Comparison of ENCODE assay signal across 38 cellular contexts in the genomic region with DNA sequence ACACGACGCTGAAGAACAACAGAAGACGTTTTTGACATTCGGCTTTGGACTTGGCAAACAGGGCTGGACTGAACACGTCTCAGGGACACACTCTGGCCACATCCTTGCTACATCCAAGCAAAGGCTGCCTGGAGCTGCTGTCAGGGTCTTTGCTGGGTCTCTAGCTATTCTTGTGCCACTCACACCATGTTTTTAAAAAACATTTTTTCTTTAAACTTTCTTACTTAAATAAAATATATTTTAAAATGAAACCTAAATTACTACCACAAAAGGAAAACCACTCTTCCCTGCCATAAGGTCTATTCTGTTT.
"Had no signal": no experiment of that assay in that cellular context is flagged by ENCODE, and none has a peak within 500 bp of the region (broad histone marks: within the 10 kb centered on the region; RNA-seq: fewer than 3 reads in every experiment).

No MANE protein-coding gene starts in this region.

- H3K27ac ChIP-seq: adrenal gland, ascending aorta, body of pancreas, brain microvascular endothelial cell, breast epithelium, cardiac muscle cell had no signal

- H3K27ac Mint-ChIP-seq: activated naive CD4-positive, alpha-beta T cell treated with anti-CD3 and anti-CD28 coated beads for 36 hours; activated naive CD4-positive, alpha-beta T cell treated with anti-CD3 and anti-CD28 coated beads, Interleukin-2, amount 10 ng/mL, durations not matched to agents 7 days and 5 days; activated naive CD4-positive, alpha-beta T cell treated with anti-CD3 and anti-CD28 coated beads, Interleukin-2, amount 50 U/mL, for 24 hours; activated naive CD4-positive, alpha-beta T cell treated with anti-CD3 and anti-CD28 coated beads, Interleukin-2, amount 50 U/mL, for 72 hours; activated naive CD8-positive, alpha-beta T cell; activated naive CD8-positive, alpha-beta T cell treated with anti-CD3 and anti-CD28 coated beads for 36 hours; activated naive CD8-positive, alpha-beta T cell treated with anti-CD3 and anti-CD28 coated beads, Interleukin-2, amount 10 ng/mL, durations not matched to agents 7 days and 5 days; activated naive CD8-positive, alpha-beta T cell treated with anti-CD3 and anti-CD28 coated beads, Interleukin-2, amount 50 U/mL, for 24 hours; activated T-cell treated with anti-CD3 and anti-CD28 coated beads, Interleukin-2, amount 50 U/mL, for 24 hours; activated T-cell treated with anti-CD3 and anti-CD28 coated beads, Interleukin-2, amount 50 U/mL, for 72 hours; activated T-helper 1 cell treated with anti-CD3 and anti-CD28 coated beads, Interleukin-12 subunit alpha, Interleukin-12 subunit beta, Interleukin-2, Interleukin-4 antibody, amounts not matched to agents 30 ng/mL and 10 ng/mL and 1 ng/mL, durations not matched to agents 14 hours and 24 hours and 36 hours; activated T-helper 17 cell treated with anti-CD3 and anti-CD28 coated beads, Interleukin-2, amount 50 U/mL, for 72 hours; activated T-helper 2 cell treated with anti-CD3 and anti-CD28 coated beads, Interferon-gamma antibody, Interleukin-2, Interleukin-4, amounts not matched to agents 10 μg/mL and 5 μg/mL and 100 μg/mL, durations not matched to agents 14 hours and 24 hours and 36 hours had no signal

- DNase-seq: activated effector memory CD4-positive, alpha-beta T cell treated with anti-CD3 and anti-CD28 coated beads, Interleukin-2, amount 50 U/mL, for 16 hours; activated effector memory CD4-positive, alpha-beta T cell treated with Interleukin-2 at 50 U/mL for 16 hours; activated gamma-delta T cell; activated gamma-delta T cell treated with Interleukin-2 at 50 U/mL for 16 hours; activated naive CD4-positive, alpha-beta T cell; activated naive CD4-positive, alpha-beta T cell treated with anti-CD3 and anti-CD28 coated beads for 36 hours; activated naive CD4-positive, alpha-beta T cell treated with anti-CD3 and anti-CD28 coated beads, Interleukin-2, amount 10 ng/mL, durations not matched to agents 7 days and 5 days; activated naive CD4-positive, alpha-beta T cell treated with anti-CD3 and anti-CD28 coated beads, Interleukin-2, amount 50 U/mL, for 16 hours; activated naive CD4-positive, alpha-beta T cell treated with Interleukin-2 at 50 U/mL for 16 hours; activated naive CD8-positive, alpha-beta T cell treated with anti-CD3 and anti-CD28 coated beads for 36 hours; activated naive CD8-positive, alpha-beta T cell treated with anti-CD3 and anti-CD28 coated beads, Interleukin-2, amount 10 ng/mL, durations not matched to agents 7 days and 5 days; activated naive CD8-positive, alpha-beta T cell treated with anti-CD3 and anti-CD28 coated beads, Interleukin-2, amount 50 U/mL, for 24 hours; activated T-cell treated with anti-CD3 and anti-CD28 coated beads, Interleukin-2, amount 50 U/mL, for 1 hour; activated T-cell treated with anti-CD3 and anti-CD28 coated beads, Interleukin-2, amount 50 U/mL, for 24 hours; activated T-cell treated with anti-CD3 and anti-CD28 coated beads, Interleukin-2, amount 50 U/mL, for 4 hours; activated T-cell treated with anti-CD3 and anti-CD28 coated beads, Interleukin-2, amount 50 U/mL, for 48 hours; activated T-cell treated with anti-CD3 and anti-CD28 coated beads, Interleukin-2, amount 50 U/mL, for 72 hours; adrenal gland; amniotic stem cell; amygdala; anterior cingulate cortex; body of pancreas; brain microvascular endothelial cell; caudate nucleus; central memory CD4-positive, alpha-beta T cell; cerebellar nuclear complex had no signal

- H3K27me3 ChIP-seq: adrenal gland, ascending aorta, brain microvascular endothelial cell, cardiac muscle cell had no signal

- H3K9me3 Mint-ChIP-seq: activated naive CD4-positive, alpha-beta T cell treated with anti-CD3 and anti-CD28 coated beads for 36 hours; activated naive CD4-positive, alpha-beta T cell treated with anti-CD3 and anti-CD28 coated beads, Interleukin-2, amount 50 U/mL, for 24 hours; activated naive CD8-positive, alpha-beta T cell treated with anti-CD3 and anti-CD28 coated beads for 36 hours; activated T-cell treated with anti-CD3 and anti-CD28 coated beads, Interleukin-2, amount 50 U/mL, for 24 hours; activated T-cell treated with anti-CD3 and anti-CD28 coated beads, Interleukin-2, amount 50 U/mL, for 4 hours; activated T-helper 17 cell treated with anti-CD3 and anti-CD28 coated beads, Interleukin-2, amount 50 U/mL, for 72 hours; central memory CD8-positive, alpha-beta T cell had no signal

- H3K36me3 Mint-ChIP-seq: activated naive CD4-positive, alpha-beta T cell treated with anti-CD3 and anti-CD28 coated beads, Interleukin-2, amount 10 ng/mL, durations not matched to agents 7 days and 5 days; activated naive CD4-positive, alpha-beta T cell treated with anti-CD3 and anti-CD28 coated beads, Interleukin-2, amount 50 U/mL, for 24 hours; activated naive CD4-positive, alpha-beta T cell treated with anti-CD3 and anti-CD28 coated beads, Interleukin-2, amount 50 U/mL, for 72 hours; activated naive CD8-positive, alpha-beta T cell; activated naive CD8-positive, alpha-beta T cell treated with anti-CD3 and anti-CD28 coated beads for 36 hours; activated naive CD8-positive, alpha-beta T cell treated with anti-CD3 and anti-CD28 coated beads, Interleukin-2, amount 10 ng/mL, durations not matched to agents 7 days and 5 days; brain had no signal

- H3K9me3 ChIP-seq: adrenal gland, ascending aorta, body of pancreas, breast epithelium had no signal

- H3K4me1 ChIP-seq: body of pancreas had no signal

- H3K36me3 ChIP-seq: adrenal gland, ascending aorta, brain microvascular endothelial cell, breast epithelium, cardiac muscle cell had no signal

- ATAC-seq: activated naive CD4-positive, alpha-beta T cell treated with anti-CD3 and anti-CD28 coated beads, Interleukin-2, amount 50 U/mL, for 72 hours; activated naive CD8-positive, alpha-beta T cell treated with anti-CD3 and anti-CD28 coated beads, Interleukin-2, amount 50 U/mL, for 24 hours; activated T-cell treated with anti-CD3 and anti-CD28 coated beads, Interleukin-2, amount 50 U/mL, for 4 hours; activated T-cell treated with anti-CD3 and anti-CD28 coated beads, Interleukin-2, amount 50 U/mL, for 72 hours; activated T-helper 17 cell treated with anti-CD3 and anti-CD28 coated beads, Interleukin-2, amount 50 U/mL, for 72 hours had no signal

- H3K4me3 ChIP-seq: adrenal gland, ascending aorta, body of pancreas, breast epithelium, cardiac muscle cell had no signal

- FAIRE-seq: astrocyte had no signal

- H3K4me3 Mint-ChIP-seq: activated naive CD4-positive, alpha-beta T cell treated with anti-CD3 and anti-CD28 coated beads for 36 hours; activated naive CD4-positive, alpha-beta T cell treated with anti-CD3 and anti-CD28 coated beads, Interleukin-2, amount 10 ng/mL, durations not matched to agents 7 days and 5 days; activated naive CD4-positive, alpha-beta T cell treated with anti-CD3 and anti-CD28 coated beads, Interleukin-2, amount 50 U/mL, for 24 hours; activated naive CD8-positive, alpha-beta T cell; activated naive CD8-positive, alpha-beta T cell treated with anti-CD3 and anti-CD28 coated beads for 36 hours; activated naive CD8-positive, alpha-beta T cell treated with anti-CD3 and anti-CD28 coated beads, Interleukin-2, amount 10 ng/mL, durations not matched to agents 7 days and 5 days; activated naive CD8-positive, alpha-beta T cell treated with anti-CD3 and anti-CD28 coated beads, Interleukin-2, amount 50 U/mL, for 24 hours; activated T-cell treated with anti-CD3 and anti-CD28 coated beads, Interleukin-2, amount 50 U/mL, for 24 hours; activated T-cell treated with anti-CD3 and anti-CD28 coated beads, Interleukin-2, amount 50 U/mL, for 4 hours; activated T-cell treated with anti-CD3 and anti-CD28 coated beads, Interleukin-2, amount 50 U/mL, for 72 hours; activated T-helper 1 cell treated with anti-CD3 and anti-CD28 coated beads, Interleukin-12 subunit alpha, Interleukin-12 subunit beta, Interleukin-2, Interleukin-4 antibody, amounts not matched to agents 30 ng/mL and 10 ng/mL and 1 ng/mL, durations not matched to agents 14 hours and 24 hours and 36 hours; activated T-helper 17 cell treated with anti-CD3 and anti-CD28 coated beads, Interleukin-2, amount 50 U/mL, for 72 hours; brain; central memory CD8-positive, alpha-beta T cell had no signal

- H3K4me1 Mint-ChIP-seq: activated naive CD8-positive, alpha-beta T cell treated with anti-CD3 and anti-CD28 coated beads for 36 hours; activated T-helper 17 cell treated with anti-CD3 and anti-CD28 coated beads, Interleukin-2, amount 50 U/mL, for 72 hours had no signal
